1 cellular context compared by ENCODE assay signal in the genomic region with DNA sequence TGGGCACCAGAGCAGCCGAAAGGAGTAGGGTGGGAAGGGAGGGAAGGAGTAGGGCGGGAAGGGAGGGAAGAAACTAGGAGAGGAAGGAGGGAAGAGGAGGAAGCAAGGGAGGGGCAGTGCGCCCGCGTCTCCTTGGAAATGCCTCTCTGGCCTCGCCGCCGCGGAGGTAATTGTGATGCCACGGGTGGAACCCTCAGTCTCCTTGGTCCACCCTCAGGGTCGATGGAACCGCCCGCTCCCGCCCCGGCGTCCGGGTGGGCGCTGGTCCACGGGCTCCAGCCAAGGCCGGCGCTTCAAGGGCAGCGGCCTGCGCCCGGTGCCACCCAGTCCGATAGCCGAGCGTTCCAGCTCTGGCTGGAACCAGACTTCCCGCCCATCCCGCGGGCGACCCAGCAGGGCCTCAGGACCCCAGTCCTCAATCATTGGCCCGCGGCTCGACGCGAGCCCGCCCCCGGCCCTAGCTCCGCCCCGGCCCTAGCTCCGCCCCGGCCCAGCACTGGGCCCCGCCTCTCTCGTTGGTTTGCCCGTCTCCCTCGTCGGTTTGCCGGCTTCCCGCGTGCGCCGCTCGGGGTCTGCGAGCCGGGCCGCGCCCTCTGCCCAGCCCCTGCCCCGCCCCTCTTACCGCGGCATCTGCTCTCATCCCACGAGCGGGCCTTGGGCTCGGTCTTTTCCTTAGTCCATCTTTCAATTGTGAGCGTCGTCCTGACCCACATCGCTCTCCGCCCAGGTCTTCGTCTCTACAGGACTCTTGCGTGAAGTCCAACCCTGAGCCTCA.
A peak's percentile ranks its signal among the peaks of the same experiment; 100 is the strongest.
TF ChIP-seq lines count a peak whose summit lies in the region.

No MANE protein-coding gene starts in this region.

TF ChIP-seq in WTC11, 78 proteins besides CTCF, POLR2A, EP300 and RAD21 (continued from another document and continues in another):
- TF ChIP-seq ZNF416 (CRISPR knock-in tag; IDR thresholded peaks at IDR 0.05) (no peak), PRRX2 (CRISPR knock-in tag; IDR thresholded peaks at IDR 0.05) (peak; percentile 75; the same call in 1 of the 2 replicates), MLX (CRISPR knock-in tag; IDR thresholded peaks at IDR 0.05) (no peak), GRHL2 (CRISPR knock-in tag; IDR thresholded peaks at IDR 0.05; ENCODE audit: insufficient replicate concordance, severe bottlenecking) (no peak), CREB1 (CRISPR knock-in tag; IDR thresholded peaks at IDR 0.05) (no peak), ZNF532 (CRISPR knock-in tag; IDR thresholded peaks at IDR 0.05; ENCODE audit: borderline replicate concordance) (0 out of 2 replicates have a peak, but pooled peaks have one; percentile 45), ZNF281 (CRISPR knock-in tag; IDR thresholded peaks at IDR 0.05) (no peak), IRF1 (CRISPR knock-in tag; IDR thresholded peaks at IDR 0.05) (no peak), KAT7 (CRISPR knock-in tag; IDR thresholded peaks at IDR 0.05; ENCODE audit: borderline replicate concordance) (no peak; the same call in 1 of the 2 replicates), SP1 (CRISPR knock-in tag; conservative IDR thresholded peaks at IDR 0.05) (peak; percentile 80), ZSCAN18 (CRISPR knock-in tag; IDR thresholded peaks at IDR 0.05) (no peak), MXD4 (CRISPR knock-in tag; IDR thresholded peaks at IDR 0.05; ENCODE audit: borderline replicate concordance) (no peak), CDX4 (CRISPR knock-in tag; IDR thresholded peaks at IDR 0.05; ENCODE audit: borderline replicate concordance) (no peak), TP53 (CRISPR knock-in tag; IDR thresholded peaks at IDR 0.05) (no peak), AR (CRISPR knock-in tag; IDR thresholded peaks at IDR 0.05) (0 out of 2 replicates have a peak, but pooled peaks have one; percentile 56), FOXJ3 (CRISPR knock-in tag; IDR thresholded peaks at IDR 0.05; ENCODE audit: borderline replicate concordance) (no peak), OVOL2 (CRISPR knock-in tag; IDR thresholded peaks at IDR 0.05; ENCODE audit: borderline replicate concordance) (no peak), EMX1 (CRISPR knock-in tag; IDR thresholded peaks at IDR 0.05) (peak; percentile 73; the same call in 1 of the 2 replicates), MYBL2 (CRISPR knock-in tag; IDR thresholded peaks at IDR 0.05) (peak; percentile 83; the same call in 1 of the 2 replicates), SMAD3 (CRISPR knock-in tag; IDR thresholded peaks at IDR 0.05; ENCODE audit: borderline replicate concordance) (peak; percentile 54; the same call in 1 of the 2 replicates), GTF2I (CRISPR knock-in tag; conservative IDR thresholded peaks at IDR 0.05) (no peak), NFYB (CRISPR knock-in tag; conservative IDR thresholded peaks at IDR 0.05; ENCODE audit: low read depth) (peak; percentile 79)
- TF ChIP-seq, protein P1, sequence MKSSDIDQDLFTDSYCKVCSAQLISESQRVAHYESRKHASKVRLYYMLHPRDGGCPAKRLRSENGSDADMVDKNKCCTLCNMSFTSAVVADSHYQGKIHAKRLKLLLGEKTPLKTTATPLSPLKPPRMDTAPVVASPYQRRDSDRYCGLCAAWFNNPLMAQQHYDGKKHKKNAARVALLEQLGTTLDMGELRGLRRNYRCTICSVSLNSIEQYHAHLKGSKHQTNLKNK (CRISPR knock-in tag; IDR thresholded peaks at IDR 0.05): peak; percentile 75; the same call in 1 of the 2 replicates
- TF ChIP-seq, protein P2, sequence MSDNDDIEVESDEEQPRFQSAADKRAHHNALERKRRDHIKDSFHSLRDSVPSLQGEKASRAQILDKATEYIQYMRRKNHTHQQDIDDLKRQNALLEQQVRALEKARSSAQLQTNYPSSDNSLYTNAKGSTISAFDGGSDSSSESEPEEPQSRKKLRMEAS (CRISPR knock-in tag; IDR thresholded peaks at IDR 0.05): peak; percentile 94
- TF ChIP-seq, protein P3, sequence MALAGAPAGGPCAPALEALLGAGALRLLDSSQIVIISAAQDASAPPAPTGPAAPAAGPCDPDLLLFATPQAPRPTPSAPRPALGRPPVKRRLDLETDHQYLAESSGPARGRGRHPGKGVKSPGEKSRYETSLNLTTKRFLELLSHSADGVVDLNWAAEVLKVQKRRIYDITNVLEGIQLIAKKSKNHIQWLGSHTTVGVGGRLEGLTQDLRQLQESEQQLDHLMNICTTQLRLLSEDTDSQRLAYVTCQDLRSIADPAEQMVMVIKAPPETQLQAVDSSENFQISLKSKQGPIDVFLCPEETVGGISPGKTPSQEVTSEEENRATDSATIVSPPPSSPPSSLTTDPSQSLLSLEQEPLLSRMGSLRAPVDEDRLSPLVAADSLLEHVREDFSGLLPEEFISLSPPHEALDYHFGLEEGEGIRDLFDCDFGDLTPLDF (CRISPR knock-in tag; IDR thresholded peaks at IDR 0.05): peak; percentile 33; the same call in 1 of the 2 replicates
- TF ChIP-seq, protein P4, sequence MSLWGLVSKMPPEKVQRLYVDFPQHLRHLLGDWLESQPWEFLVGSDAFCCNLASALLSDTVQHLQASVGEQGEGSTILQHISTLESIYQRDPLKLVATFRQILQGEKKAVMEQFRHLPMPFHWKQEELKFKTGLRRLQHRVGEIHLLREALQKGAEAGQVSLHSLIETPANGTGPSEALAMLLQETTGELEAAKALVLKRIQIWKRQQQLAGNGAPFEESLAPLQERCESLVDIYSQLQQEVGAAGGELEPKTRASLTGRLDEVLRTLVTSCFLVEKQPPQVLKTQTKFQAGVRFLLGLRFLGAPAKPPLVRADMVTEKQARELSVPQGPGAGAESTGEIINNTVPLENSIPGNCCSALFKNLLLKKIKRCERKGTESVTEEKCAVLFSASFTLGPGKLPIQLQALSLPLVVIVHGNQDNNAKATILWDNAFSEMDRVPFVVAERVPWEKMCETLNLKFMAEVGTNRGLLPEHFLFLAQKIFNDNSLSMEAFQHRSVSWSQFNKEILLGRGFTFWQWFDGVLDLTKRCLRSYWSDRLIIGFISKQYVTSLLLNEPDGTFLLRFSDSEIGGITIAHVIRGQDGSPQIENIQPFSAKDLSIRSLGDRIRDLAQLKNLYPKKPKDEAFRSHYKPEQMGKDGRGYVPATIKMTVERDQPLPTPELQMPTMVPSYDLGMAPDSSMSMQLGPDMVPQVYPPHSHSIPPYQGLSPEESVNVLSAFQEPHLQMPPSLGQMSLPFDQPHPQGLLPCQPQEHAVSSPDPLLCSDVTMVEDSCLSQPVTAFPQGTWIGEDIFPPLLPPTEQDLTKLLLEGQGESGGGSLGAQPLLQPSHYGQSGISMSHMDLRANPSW (CRISPR knock-in tag; conservative IDR thresholded peaks at IDR 0.05; ENCODE audit: low read depth): no peak
- TF ChIP-seq, protein P5, sequence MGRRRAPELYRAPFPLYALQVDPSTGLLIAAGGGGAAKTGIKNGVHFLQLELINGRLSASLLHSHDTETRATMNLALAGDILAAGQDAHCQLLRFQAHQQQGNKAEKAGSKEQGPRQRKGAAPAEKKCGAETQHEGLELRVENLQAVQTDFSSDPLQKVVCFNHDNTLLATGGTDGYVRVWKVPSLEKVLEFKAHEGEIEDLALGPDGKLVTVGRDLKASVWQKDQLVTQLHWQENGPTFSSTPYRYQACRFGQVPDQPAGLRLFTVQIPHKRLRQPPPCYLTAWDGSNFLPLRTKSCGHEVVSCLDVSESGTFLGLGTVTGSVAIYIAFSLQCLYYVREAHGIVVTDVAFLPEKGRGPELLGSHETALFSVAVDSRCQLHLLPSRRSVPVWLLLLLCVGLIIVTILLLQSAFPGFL (CRISPR knock-in tag; IDR thresholded peaks at IDR 0.05; ENCODE audit: borderline replicate concordance): no peak
